ENCODE assay signal across 29 cellular contexts in genomic region chr3:68467465-68467864, GRCh38.
"Had no signal": no experiment of that assay in that cellular context is flagged by ENCODE, and none has a peak within 500 bp of the region (broad histone marks: within the 10 kb centered on the region; RNA-seq: fewer than 3 reads in every experiment).

No MANE protein-coding gene starts in this region.

- DNase-seq: activated CD4-positive, alpha-beta T cell treated with anti-CD3 and anti-CD28 coated beads for 36 hours; activated CD4-positive, CD25-positive, alpha-beta regulatory T cell; activated CD8-positive, alpha-beta memory T cell treated with anti-CD3 and anti-CD28 coated beads, Interleukin-2, amount 10 ng/mL, durations not matched to agents 7 days and 5 days; activated CD8-positive, alpha-beta T cell treated with anti-CD3 and anti-CD28 coated beads, Interleukin-2, amount 10 ng/mL, durations not matched to agents 7 days and 5 days; activated effector memory CD4-positive, alpha-beta T cell treated with Interleukin-2 at 50 U/mL for 16 hours; activated naive CD4-positive, alpha-beta T cell treated with Interleukin-2 at 50 U/mL for 16 hours; activated naive CD8-positive, alpha-beta T cell treated with anti-CD3 and anti-CD28 coated beads for 36 hours; adrenal gland; aorta; body of pancreas; dermis blood vessel endothelial cell; effector CD4-positive, alpha-beta T cell; esophagus squamous epithelium; foreskin melanocyte; heart right ventricle; kidney; left colon; midbrain; naive thymus-derived CD8-positive, alpha-beta T cell; occipital lobe; stimulated activated CD4-positive, alpha-beta T cell treated with anti-CD3 and anti-CD28 coated beads, Interleukin-15, amount 100 ng/mL, for 24 hours; stimulated activated CD4-positive, alpha-beta T cell treated with anti-CD3 and anti-CD28 coated beads, Interleukin-2, amount 100 ng/mL, for 24 hours; stimulated activated naive CD4-positive, alpha-beta T cell; T-helper 2 cell had no signal

- H3K4me3 Mint-ChIP-seq: activated CD4-positive, alpha-beta T cell treated with anti-CD3 and anti-CD28 coated beads for 36 hours; activated CD8-positive, alpha-beta memory T cell treated with anti-CD3 and anti-CD28 coated beads, Interleukin-2, amount 10 ng/mL, durations not matched to agents 7 days and 5 days; activated CD8-positive, alpha-beta T cell treated with anti-CD3 and anti-CD28 coated beads, Interleukin-2, amount 10 ng/mL, durations not matched to agents 7 days and 5 days; activated naive CD8-positive, alpha-beta T cell treated with anti-CD3 and anti-CD28 coated beads for 36 hours; naive thymus-derived CD8-positive, alpha-beta T cell; neural crest cell had no signal

- H3K36me3 Mint-ChIP-seq: activated CD8-positive, alpha-beta memory T cell treated with anti-CD3 and anti-CD28 coated beads, Interleukin-2, amount 10 ng/mL, durations not matched to agents 7 days and 5 days had no signal

- ATAC-seq: activated CD4-positive, alpha-beta T cell treated with anti-CD3 and anti-CD28 coated beads for 36 hours; activated CD8-positive, alpha-beta memory T cell treated with anti-CD3 and anti-CD28 coated beads, Interleukin-2, amount 10 ng/mL, durations not matched to agents 7 days and 5 days; activated CD8-positive, alpha-beta T cell treated with anti-CD3 and anti-CD28 coated beads, Interleukin-2, amount 10 ng/mL, durations not matched to agents 7 days and 5 days; body of pancreas; heart right ventricle; left colon; naive thymus-derived CD8-positive, alpha-beta T cell had no signal

- H3K27ac Mint-ChIP-seq: activated CD4-positive, alpha-beta T cell treated with anti-CD3 and anti-CD28 coated beads for 36 hours; activated CD8-positive, alpha-beta memory T cell treated with anti-CD3 and anti-CD28 coated beads, Interleukin-2, amount 10 ng/mL, durations not matched to agents 7 days and 5 days; activated CD8-positive, alpha-beta T cell treated with anti-CD3 and anti-CD28 coated beads, Interleukin-2, amount 10 ng/mL, durations not matched to agents 7 days and 5 days; activated naive CD8-positive, alpha-beta T cell treated with anti-CD3 and anti-CD28 coated beads for 36 hours; naive thymus-derived CD8-positive, alpha-beta T cell had no signal

- H3K4me1 Mint-ChIP-seq: activated CD4-positive, alpha-beta T cell treated with anti-CD3 and anti-CD28 coated beads for 36 hours; activated CD8-positive, alpha-beta memory T cell treated with anti-CD3 and anti-CD28 coated beads, Interleukin-2, amount 10 ng/mL, durations not matched to agents 7 days and 5 days; activated naive CD8-positive, alpha-beta T cell treated with anti-CD3 and anti-CD28 coated beads for 36 hours; naive thymus-derived CD8-positive, alpha-beta T cell; neural crest cell had no signal

- H3K9me3 Mint-ChIP-seq: neural crest cell had no signal

- H3K27ac ChIP-seq: adrenal gland, body of pancreas, epithelial cell of prostate, esophagus squamous epithelium, heart right ventricle, parathyroid adenoma, right atrium auricular region, tibial nerve had no signal

- H3K27me3 Mint-ChIP-seq: activated CD4-positive, alpha-beta T cell treated with anti-CD3 and anti-CD28 coated beads for 36 hours; activated CD8-positive, alpha-beta memory T cell treated with anti-CD3 and anti-CD28 coated beads, Interleukin-2, amount 10 ng/mL, durations not matched to agents 7 days and 5 days; activated naive CD8-positive, alpha-beta T cell treated with anti-CD3 and anti-CD28 coated beads for 36 hours had no signal
